Comparison of ENCODE assay signal across 19 cellular contexts in the genomic region with DNA sequence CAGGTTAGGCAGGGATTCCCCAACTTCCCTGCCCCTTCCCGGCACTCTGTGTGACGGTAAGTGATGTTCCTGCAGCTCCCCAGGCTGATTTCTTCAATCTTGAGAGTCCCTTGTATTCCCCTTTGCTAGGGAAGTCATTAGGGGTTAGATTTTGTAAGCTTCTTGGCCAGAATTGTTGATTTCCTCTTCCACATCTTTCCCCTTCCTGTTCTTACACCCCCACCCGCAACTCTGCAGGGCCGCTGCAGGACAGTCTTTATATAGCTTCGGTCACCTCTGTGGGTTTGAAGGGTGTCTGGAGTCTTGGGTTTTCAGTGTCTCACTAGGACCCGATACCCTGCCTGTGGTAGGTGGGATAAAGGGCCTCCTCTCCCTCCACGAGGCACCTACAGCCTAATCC. TPM values are rescaled to one million over a fixed set of nuclear protein-coding genes. Genes with fewer than 3 reads are reported as not detected.
"Had no signal": no experiment of that assay in that cellular context is flagged by ENCODE, and none has a peak within 500 bp of the region (broad histone marks: within the 10 kb centered on the region; RNA-seq: fewer than 3 reads in every experiment).

No MANE protein-coding gene starts in this region.

- H3K9me3 ChIP-seq: thoracic aorta, uterus had no signal

- H3K9me3 Mint-ChIP-seq: activated CD8-positive, alpha-beta T cell treated with anti-CD3 and anti-CD28 coated beads for 36 hours; activated naive CD8-positive, alpha-beta T cell treated with anti-CD3 and anti-CD28 coated beads, Interleukin-2, amount 10 ng/mL, durations not matched to agents 7 days and 5 days had no signal

- DNase-seq: activated CD8-positive, alpha-beta memory T cell treated with anti-CD3 and anti-CD28 coated beads, Interleukin-2, amount 50 U/mL, for 48 hours; activated CD8-positive, alpha-beta T cell treated with anti-CD3 and anti-CD28 coated beads for 36 hours; activated naive CD8-positive, alpha-beta T cell treated with anti-CD3 and anti-CD28 coated beads, Interleukin-2, amount 10 ng/mL, durations not matched to agents 7 days and 5 days; aorta; dorsolateral prefrontal cortex; mesenchymal stem cell; nephron progenitor cell; stimulated activated CD4-positive, alpha-beta T cell treated with anti-CD3 and anti-CD28 coated beads, Interleukin-15, amount 100 ng/mL, for 24 hours; stimulated activated CD4-positive, alpha-beta T cell treated with anti-CD3 and anti-CD28 coated beads, Interleukin-4, amount 100 ng/mL, for 24 hours; stomach; T-helper 9 cell; uterus had no signal

- H3K4me1 Mint-ChIP-seq: nephron progenitor cell had no signal

- H3K36me3 ChIP-seq: breast epithelium, esophagus muscularis mucosa, stomach, thoracic aorta, uterus had no signal

- H3K4me1 ChIP-seq: breast epithelium, esophagus muscularis mucosa, stomach, uterus had no signal

- H3K27me3 Mint-ChIP-seq: activated CD8-positive, alpha-beta T cell treated with anti-CD3 and anti-CD28 coated beads for 36 hours had no signal

- H3K27ac Mint-ChIP-seq: activated CD8-positive, alpha-beta T cell treated with anti-CD3 and anti-CD28 coated beads for 36 hours; activated naive CD8-positive, alpha-beta T cell treated with anti-CD3 and anti-CD28 coated beads, Interleukin-2, amount 10 ng/mL, durations not matched to agents 7 days and 5 days; nephron progenitor cell had no signal

- H3K27ac ChIP-seq: breast epithelium, dorsolateral prefrontal cortex, esophagus muscularis mucosa, stomach, thoracic aorta, uterus, VCaP had no signal

- H3K36me3 Mint-ChIP-seq: activated naive CD8-positive, alpha-beta T cell treated with anti-CD3 and anti-CD28 coated beads, Interleukin-2, amount 10 ng/mL, durations not matched to agents 7 days and 5 days had no signal

- H3K4me3 ChIP-seq: breast epithelium, dorsolateral prefrontal cortex, esophagus muscularis mucosa, stomach, thoracic aorta, uterus had no signal

- ATAC-seq: activated CD8-positive, alpha-beta T cell treated with anti-CD3 and anti-CD28 coated beads for 36 hours had no signal

- H3K4me3 Mint-ChIP-seq: activated CD8-positive, alpha-beta T cell treated with anti-CD3 and anti-CD28 coated beads for 36 hours; activated naive CD8-positive, alpha-beta T cell treated with anti-CD3 and anti-CD28 coated beads, Interleukin-2, amount 10 ng/mL, durations not matched to agents 7 days and 5 days; nephron progenitor cell had no signal

- H3K27me3 ChIP-seq: uterus had no signal

RNA-seq across cellular contexts. Expression of a gene that starts 10.6 kb away (rescaled TPM):
- total RNA-seq: chondrocyte, fibroblast of villous mesenchyme, osteoblast had no signal
